In genomic region chr20:3846740-3847418, GRCh38 we compare ENCODE assay signal across 1 cellular context.
A peak's percentile ranks its signal among the peaks of the same experiment; 100 is the strongest.
TF ChIP-seq lines count a peak whose summit lies in the region.

Gene MAVS (plus strand): TSS chr20:3846834. CDS start chr20:3854625, 7,791 bp downstream.

TF ChIP-seq in GM23338, 12 proteins besides CTCF, POLR2A, EP300 and RAD21:
- TF ChIP-seq ZNF462 (CRISPR knock-in tag; IDR thresholded peaks at IDR 0.05) (no peak), ZNF331 (CRISPR knock-in tag; IDR thresholded peaks at IDR 0.05; ENCODE audit: low read depth) (no peak), CREB1 (CRISPR knock-in tag; IDR thresholded peaks at IDR 0.05; ENCODE audit: low read depth) (no peak), JUNB (IDR thresholded peaks at IDR 0.05; ENCODE audit: unreplicated experiment) (no peak), NANOG (IDR thresholded peaks at IDR 0.05; ENCODE audit: borderline replicate concordance) (no peak), EZH2 (IDR thresholded peaks at IDR 0.05; ENCODE audit: low read depth, unreplicated experiment) (no peak), ZNF114 (CRISPR knock-in tag; IDR thresholded peaks at IDR 0.05) (no peak), ETS1 (IDR thresholded peaks at IDR 0.05) (peak; percentile 20; the same call in 1 of the 2 replicates), STAT1 (IDR thresholded peaks at IDR 0.05; ENCODE audit: unreplicated experiment) (no peak), REST (IDR thresholded peaks at IDR 0.05; ENCODE audit: unreplicated experiment) (no peak), POLR2AphosphoS5 (IDR thresholded peaks at IDR 0.05; ENCODE audit: low read depth) (peak; percentile 98), EZH2phosphoT487 (IDR thresholded peaks at IDR 0.05; ENCODE audit: unreplicated experiment) (no peak)
